ENCODE assay signal across 14 cellular contexts in the genomic region with DNA sequence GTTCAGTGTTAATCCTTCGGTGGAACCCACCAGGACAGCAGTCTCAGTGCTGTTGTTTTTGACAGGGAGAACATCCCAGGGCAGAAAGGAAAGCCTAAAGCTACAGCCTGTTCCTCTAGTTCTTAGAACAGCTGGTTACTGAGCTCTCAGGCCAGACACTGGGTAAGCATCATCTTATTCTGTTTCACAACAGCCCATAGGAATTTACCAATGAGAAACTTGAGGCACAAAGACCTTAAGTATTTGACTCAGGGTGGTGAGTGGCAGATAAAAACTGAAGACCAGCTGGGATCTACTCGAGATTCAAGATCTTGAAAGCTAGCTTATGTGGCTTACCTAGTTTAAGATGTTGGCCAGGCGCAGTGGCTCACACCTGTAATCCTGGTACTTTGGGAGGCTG.
"Had no signal": no experiment of that assay in that cellular context is flagged by ENCODE, and none has a peak within 500 bp of the region (broad histone marks: within the 10 kb centered on the region; RNA-seq: fewer than 3 reads in every experiment).

No MANE protein-coding gene starts in this region.

- H3K4me1 ChIP-seq: breast epithelium had no signal

- ATAC-seq: activated CD4-positive, alpha-beta T cell treated with anti-CD3 and anti-CD28 coated beads for 36 hours; left colon; sciatic nerve had no signal

- DNase-seq: activated CD4-positive, alpha-beta memory T cell treated with anti-CD3 and anti-CD28 coated beads, Interleukin-2, amount 10 ng/mL, durations not matched to agents 7 days and 5 days; activated CD4-positive, alpha-beta T cell treated with anti-CD3 and anti-CD28 coated beads for 36 hours; activated gamma-delta T cell; activated T-cell treated with anti-CD3 and anti-CD28 coated beads, Interleukin-2, amount 50 U/mL, for 48 hours; aorta; dorsolateral prefrontal cortex; glutamatergic neuron; left colon; nephron progenitor cell; stimulated activated CD4-positive, alpha-beta T cell treated with anti-CD3 and anti-CD28 coated beads, Interleukin-12 subunit alpha, Interleukin-12 subunit beta, amount 100 ng/mL, for 4 hours; stimulated activated naive CD4-positive, alpha-beta T cell; T1000 had no signal

- H3K36me3 ChIP-seq: breast epithelium had no signal

- H3K4me3 ChIP-seq: breast epithelium, dorsolateral prefrontal cortex had no signal

- H3K9me3 ChIP-seq: breast epithelium had no signal
